Comparison of ENCODE assay signal across 8 cellular contexts in genomic region chr3:123202451-123202850, GRCh38. TPM values are rescaled to one million over a fixed set of nuclear protein-coding genes. Genes with fewer than 3 reads are reported as not detected.
DNase-seq lines count a peak whose midpoint lies in the region; ATAC-seq and TF ChIP-seq lines count a peak whose summit lies in the region.

No MANE protein-coding gene starts in this region.

- no peaks in the 10 kb centered on the region for H3K9me3 ChIP-seq in iPS-20b (ENCODE audit: insufficient read depth, low read depth, low read length)
- no peaks in the 10 kb centered on the region for H3K9me3 ChIP-seq in stomach

- H3K27ac ChIP-seq in C4-2B (peak overlapping the region; percentile 88), iPS-20b (ENCODE audit: low read length) (peak overlapping the region; percentile 79), stomach (peak overlapping the region; percentile 81 to 96 (median 91))

- H3K4me3 Mint-ChIP-seq in activated T-helper 2 cell treated with anti-CD3 and anti-CD28 coated beads, Interferon-gamma antibody, Interleukin-2, Interleukin-4, amounts not matched to agents 10 μg/mL and 5 μg/mL and 100 μg/mL, durations not matched to agents 14 hours and 24 hours and 36 hours (ENCODE audit: low read depth): peak overlapping the region; percentile 85

- no peak; the same call in 1 of the 2 replicates for TF ChIP-seq CTCF in C4-2B (conservative IDR thresholded peaks at IDR 0.05)
- no peak for TF ChIP-seq CTCF in stomach (IDR thresholded peaks at IDR 0.05)

- no peak for TF ChIP-seq EP300 in stomach (IDR thresholded peaks at IDR 0.05)

- H3K27me3 ChIP-seq in iPS-20b (ENCODE audit: insufficient read depth, low read length): no peaks in the 10 kb centered on the region
- no peaks in the 10 kb centered on the region for H3K27me3 ChIP-seq in stomach

- peak overlapping the region; percentile 92 for H3K9ac ChIP-seq in iPS-20b (ENCODE audit: low read depth, low read length)

- H3K36me3 ChIP-seq in iPS-20b (ENCODE audit: insufficient read depth, low read depth, low read length) (no peaks in the 10 kb centered on the region), stomach (no peaks in the 10 kb centered on the region)

- WGBS in stomach, 5 donors: 0 to 2% (median 1%) methylated on average over 6 to 7 of the region's 7 CpGs

- no peak for ATAC-seq in GM18502 (IDR thresholded peaks at IDR 0.05; ENCODE audit: poor library complexity, unreplicated experiment)

- H3K27ac Mint-ChIP-seq in activated T-helper 2 cell treated with anti-CD3 and anti-CD28 coated beads, Interferon-gamma antibody, Interleukin-2, Interleukin-4, amounts not matched to agents 10 μg/mL and 5 μg/mL and 100 μg/mL, durations not matched to agents 14 hours and 24 hours and 36 hours: peak overlapping the region; percentile 93

- H3K9me3 Mint-ChIP-seq in activated T-helper 2 cell treated with anti-CD3 and anti-CD28 coated beads, Interferon-gamma antibody, Interleukin-2, Interleukin-4, amounts not matched to agents 10 μg/mL and 5 μg/mL and 100 μg/mL, durations not matched to agents 14 hours and 24 hours and 36 hours: peaks cover 4% of the 10 kb centered on the region

- H3K4me3 ChIP-seq in iPS-20b (ENCODE audit: low read length) (peak overlapping the region; percentile 98), stomach (peak overlapping the region; percentile 80 to 97 (median 84))

- intact Hi-C loops in activated T-helper 2 cell treated with anti-CD3 and anti-CD28 coated beads, Interferon-gamma antibody, Interleukin-2, Interleukin-4, amounts not matched to agents 10 μg/mL and 5 μg/mL and 100 μg/mL, durations not matched to agents 14 hours and 24 hours and 36 hours (cut with micrococcal nuclease): loop anchor here (5.0 kb wide), 2 partner anchors 135 to 385 kb away; partner anchors contain the start of genes HACD2 and PDIA5
- intact Hi-C loops in stomach (cut with DNase I; ENCODE audit: low total_unique reads): no loop called here

- H3K4me1 Mint-ChIP-seq in activated T-helper 2 cell treated with anti-CD3 and anti-CD28 coated beads, Interferon-gamma antibody, Interleukin-2, Interleukin-4, amounts not matched to agents 10 μg/mL and 5 μg/mL and 100 μg/mL, durations not matched to agents 14 hours and 24 hours and 36 hours (ENCODE audit: low read depth): peaks cover 21% of the 10 kb centered on the region

- H3K36me3 Mint-ChIP-seq in activated T-helper 2 cell treated with anti-CD3 and anti-CD28 coated beads, Interferon-gamma antibody, Interleukin-2, Interleukin-4, amounts not matched to agents 10 μg/mL and 5 μg/mL and 100 μg/mL, durations not matched to agents 14 hours and 24 hours and 36 hours (ENCODE audit: low read depth): peaks cover 4% of the 10 kb centered on the region

- DNase-seq in HS-27A (ENCODE audit: low read depth) (peak; percentile 4), stomach (no peak), nucleus accumbens (lab: John Stamatoyannopoulos, UW) (no peak), SIG-M5 treated with dmso at 0.1 percent for 504 hours (lab: John Stamatoyannopoulos, UW; ENCODE audit: unreplicated experiment) (no peak)
- DNase-seq in activated T-helper 2 cell treated with anti-CD3 and anti-CD28 coated beads, Interferon-gamma antibody, Interleukin-2, Interleukin-4, amounts not matched to agents 10 μg/mL and 5 μg/mL and 100 μg/mL, durations not matched to agents 14 hours and 24 hours and 36 hours (ENCODE audit: low spot score): no peak

- TF ChIP-seq POLR2A in stomach (IDR thresholded peaks at IDR 0.05): no peak

- peaks cover 6% of the 10 kb centered on the region for H3K4me1 ChIP-seq in iPS-20b (ENCODE audit: insufficient read depth, low read length)
- H3K4me1 ChIP-seq in stomach: peaks cover 0 to 31% (median 21%) of the 10 kb centered on the region in 4 donors

- peaks cover 5% of the 10 kb centered on the region for H3K27me3 Mint-ChIP-seq in activated T-helper 2 cell treated with anti-CD3 and anti-CD28 coated beads, Interferon-gamma antibody, Interleukin-2, Interleukin-4, amounts not matched to agents 10 μg/mL and 5 μg/mL and 100 μg/mL, durations not matched to agents 14 hours and 24 hours and 36 hours (ENCODE audit: low read depth)

RNA-seq across cellular contexts. Expression of gene SEC22A, which starts 0.7 kb away (rescaled TPM):
- total RNA-seq in activated T-helper 2 cell treated with anti-CD3 and anti-CD28 coated beads, Interferon-gamma antibody, Interleukin-2, Interleukin-4, amounts not matched to agents 10 μg/mL and 5 μg/mL and 100 μg/mL, durations not matched to agents 14 hours and 24 hours and 36 hours: 17.0 and 18.5 TPM in 2 replicates
- 10 to 100 TPM in 1 of 5 donors, 1 to 10 TPM in 3, not detected in 1; 1.6 to 26.6 (median 5.8) TPM for total RNA-seq in stomach
- 1 to 10 TPM; 6.3 to 8.2 (median 7.0) TPM for polyA plus RNA-seq in stomach
